10 cellular contexts compared by ENCODE assay signal in genomic region chr17:58541249-58541648, GRCh38. TPM values are rescaled to one million over a fixed set of nuclear protein-coding genes. Genes with fewer than 3 reads are reported as not detected.
DNase-seq lines count a peak whose midpoint lies in the region; ATAC-seq and TF ChIP-seq lines count a peak whose summit lies in the region.
"Had no signal": no experiment of that assay in that cellular context is flagged by ENCODE, and none has a peak within 500 bp of the region (broad histone marks: within the 10 kb centered on the region; RNA-seq: fewer than 3 reads in every experiment).

No MANE protein-coding gene starts in this region.

- TF ChIP-seq CTCF in thyroid gland (IDR thresholded peaks at IDR 0.05), result no peak

- H3K36me3 Mint-ChIP-seq in activated naive CD4-positive, alpha-beta T cell treated with anti-CD3 and anti-CD28 coated beads for 36 hours (ENCODE audit: low read depth), result no peaks in the 10 kb centered on the region
- no peaks in the 10 kb centered on the region for H3K36me3 Mint-ChIP-seq in activated naive CD4-positive, alpha-beta T cell treated with anti-CD3 and anti-CD28 coated beads, Interleukin-2, amount 10 ng/mL, durations not matched to agents 7 days and 5 days
- H3K36me3 Mint-ChIP-seq: CD8-positive, alpha-beta memory T cell had no signal

- H3K4me1 ChIP-seq in thyroid gland, result peaks cover 0 to 7% of the 10 kb centered on the region in 2 donors

- no peak for ATAC-seq in HG03457 (IDR thresholded peaks at IDR 0.05; ENCODE audit: unreplicated experiment)
- ATAC-seq in HG03025 (IDR thresholded peaks at IDR 0.05; ENCODE audit: low FRiP score, unreplicated experiment), result no peak

- H3K27ac ChIP-seq in substantia nigra (ENCODE audit: low read depth, low read length, poor library complexity, severe bottlenecking) (peak overlapping the region; percentile 10), thyroid gland (no peak overlapping the region)

- no peaks in the 10 kb centered on the region for H3K36me3 ChIP-seq in thyroid gland

- H3K9me3 Mint-ChIP-seq in activated naive CD4-positive, alpha-beta T cell treated with anti-CD3 and anti-CD28 coated beads for 36 hours, result no peaks in the 10 kb centered on the region
- H3K9me3 Mint-ChIP-seq in activated naive CD4-positive, alpha-beta T cell treated with anti-CD3 and anti-CD28 coated beads, Interleukin-2, amount 10 ng/mL, durations not matched to agents 7 days and 5 days, result no peaks in the 10 kb centered on the region
- H3K9me3 Mint-ChIP-seq: CD8-positive, alpha-beta memory T cell had no signal

- peak; percentile 17 for DNase-seq in activated naive CD4-positive, alpha-beta T cell treated with anti-CD3 and anti-CD28 coated beads for 36 hours
- no peak for DNase-seq in activated naive CD4-positive, alpha-beta T cell treated with anti-CD3 and anti-CD28 coated beads, Interleukin-2, amount 10 ng/mL, durations not matched to agents 7 days and 5 days
- peak; percentile 62 for DNase-seq in NAMALWA (ENCODE audit: low spot score)
- peak; percentile 33 for DNase-seq in dermis blood vessel endothelial cell
- DNase-seq in substantia nigra (lab: John Stamatoyannopoulos, UW), result peak in 1 of 49 donors; percentile 14
- no peak for DNase-seq in thyroid gland
- DNase-seq: activated CD8-positive, alpha-beta memory T cell treated with anti-CD3 and anti-CD28 coated beads, Interleukin-2, amount 50 U/mL, for 4 hours; CD8-positive, alpha-beta memory T cell had no signal

- TF ChIP-seq POLR2A in thyroid gland (IDR thresholded peaks at IDR 0.05), result no peak

- H3K4me3 Mint-ChIP-seq in activated naive CD4-positive, alpha-beta T cell treated with anti-CD3 and anti-CD28 coated beads for 36 hours, result no peak overlapping the region
- H3K4me3 Mint-ChIP-seq in activated naive CD4-positive, alpha-beta T cell treated with anti-CD3 and anti-CD28 coated beads, Interleukin-2, amount 10 ng/mL, durations not matched to agents 7 days and 5 days, result no peak overlapping the region
- H3K4me3 Mint-ChIP-seq: CD8-positive, alpha-beta memory T cell had no signal

- H3K4me3 ChIP-seq in thyroid gland (replicated peaks in 1 of 3), result no peak overlapping the region

- H3K27me3 ChIP-seq in thyroid gland, result no peaks in the 10 kb centered on the region

- no peaks in the 10 kb centered on the region for H3K4me1 Mint-ChIP-seq in activated naive CD4-positive, alpha-beta T cell treated with anti-CD3 and anti-CD28 coated beads for 36 hours (ENCODE audit: low read depth)
- no peaks in the 10 kb centered on the region for H3K4me1 Mint-ChIP-seq in activated naive CD4-positive, alpha-beta T cell treated with anti-CD3 and anti-CD28 coated beads, Interleukin-2, amount 10 ng/mL, durations not matched to agents 7 days and 5 days
- H3K4me1 Mint-ChIP-seq: CD8-positive, alpha-beta memory T cell had no signal

- peaks cover 1% of the 10 kb centered on the region for H3K27me3 Mint-ChIP-seq in activated naive CD4-positive, alpha-beta T cell treated with anti-CD3 and anti-CD28 coated beads for 36 hours (ENCODE audit: low read depth)
- peaks cover 72% of the 10 kb centered on the region for H3K27me3 Mint-ChIP-seq in activated naive CD4-positive, alpha-beta T cell treated with anti-CD3 and anti-CD28 coated beads, Interleukin-2, amount 10 ng/mL, durations not matched to agents 7 days and 5 days

- WGBS in thyroid gland, 2 donors, result 82 to 87% methylated on average over 2 of the region's 2 CpGs

- intact Hi-C loops in activated naive CD4-positive, alpha-beta T cell treated with anti-CD3 and anti-CD28 coated beads for 36 hours (cut with micrococcal nuclease), result no loop called here
- intact Hi-C loops in thyroid gland (cut with DNase I), result no loop called here

- no peak overlapping the region for H3K27ac Mint-ChIP-seq in activated naive CD4-positive, alpha-beta T cell treated with anti-CD3 and anti-CD28 coated beads for 36 hours
- no peak overlapping the region for H3K27ac Mint-ChIP-seq in activated naive CD4-positive, alpha-beta T cell treated with anti-CD3 and anti-CD28 coated beads, Interleukin-2, amount 10 ng/mL, durations not matched to agents 7 days and 5 days

- CTCF ChIA-PET in activated naive CD4-positive, alpha-beta T cell treated with anti-CD3 and anti-CD28 coated beads for 36 hours (lab: Charles Lee), result interaction anchor here (1.0 to 1.2 kb wide), 3 partner anchors 11 to 37 kb away, joined by 3 to 6 read pairs (median 5); no protein-coding TSS in a partner anchor
- CTCF ChIA-PET in activated naive CD4-positive, alpha-beta T cell treated with anti-CD3 and anti-CD28 coated beads, Interleukin-2, amount 10 ng/mL, durations not matched to agents 7 days and 5 days (lab: Charles Lee), result interaction anchor here (0.8 to 2.7 kb wide), 4 partner anchors 10 to 465 kb away, joined by 3 to 8 read pairs (median 3); no protein-coding TSS in a partner anchor

- no peaks in the 10 kb centered on the region for H3K9me3 ChIP-seq in thyroid gland

RNA-seq across cellular contexts. Expression of gene MTMR4, which starts 26.8 kb away (rescaled TPM):
- total RNA-seq in activated naive CD4-positive, alpha-beta T cell treated with anti-CD3 and anti-CD28 coated beads for 36 hours, result 10 to 100 TPM; 58.2 to 60.5 TPM
- total RNA-seq in dermis blood vessel endothelial cell (53.9 and 57.5 TPM in 2 replicates), thyroid gland (10 to 100 TPM; 35.1 to 97.8 (median 65.2) TPM)

RNA-seq across cellular contexts. Expression of gene HSF5, which starts 53.0 kb away (rescaled TPM):
- total RNA-seq in activated naive CD4-positive, alpha-beta T cell treated with anti-CD3 and anti-CD28 coated beads for 36 hours, result 1 to 10 TPM; 3.6 to 4.1 TPM
- 0.05 and 0.17 TPM in 2 replicates for total RNA-seq in dermis blood vessel endothelial cell
- under 1 TPM; 0.10 to 0.25 (median 0.12) TPM for total RNA-seq in thyroid gland

Comparison
In these comparisons a context has a peak if more than half of its experiments do, and no peak if none do; other contexts are left out.
1. DNase-seq: peak in activated naive CD4-positive, alpha-beta T cell treated with anti-CD3 and anti-CD28 coated beads for 36 hours (single experiment), NAMALWA (single experiment) and dermis blood vessel endothelial cell (single experiment); none in activated naive CD4-positive, alpha-beta T cell treated with anti-CD3 and anti-CD28 coated beads, Interleukin-2, amount 10 ng/mL, durations not matched to agents 7 days and 5 days (single experiment) and thyroid gland (0 of 2).